Comparison of ENCODE assay signal across 8 cellular contexts in the genomic region with DNA sequence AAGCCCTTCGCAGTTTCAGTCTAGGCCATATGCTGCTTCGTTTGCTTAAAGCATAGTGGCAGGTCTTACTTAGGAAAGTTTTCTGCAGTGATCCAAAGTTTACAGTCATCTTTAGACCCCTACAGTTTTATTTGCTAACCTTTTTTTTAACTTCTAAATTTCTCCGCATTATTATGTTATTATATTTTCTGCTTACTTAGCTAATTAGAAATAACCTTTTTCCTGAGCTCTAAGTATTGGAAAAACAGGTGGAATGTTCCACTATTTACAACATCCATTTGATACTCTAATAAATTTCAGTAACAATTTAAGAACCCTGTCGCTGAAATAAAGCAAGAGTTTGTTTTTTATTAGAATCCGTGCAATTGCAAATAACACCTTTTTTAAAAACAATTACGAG. TPM values are rescaled to one million over a fixed set of nuclear protein-coding genes. Genes with fewer than 3 reads are reported as not detected.
"Had no signal": no experiment of that assay in that cellular context is flagged by ENCODE, and none has a peak within 500 bp of the region (broad histone marks: within the 10 kb centered on the region; RNA-seq: fewer than 3 reads in every experiment).

No MANE protein-coding gene starts in this region.

- H3K4me1 ChIP-seq: HAP-1 had no signal

- DNase-seq: GM23248, GOT3, H7, KBM-7 had no signal

- H3K9ac ChIP-seq: GM23248, KMS-11 had no signal

- H3K27ac ChIP-seq: GM23248, KMS-11 had no signal

- H3K36me3 ChIP-seq: HAP-1 had no signal

- H3K9me3 ChIP-seq: HAP-1 had no signal

- H3K4me3 ChIP-seq: GM23248, HAP-1 had no signal

- H3K4me2 ChIP-seq: KMS-11 had no signal

- H2AFZ ChIP-seq: GM23248 had no signal

- FAIRE-seq: HTR-8/SVneo had no signal

RNA-seq across cellular contexts. Expression of a gene that starts 4.1 kb away (rescaled TPM):
- total RNA-seq: GM23248, HT-29 had no signal
- polyA plus RNA-seq: GM23248 had no signal

RNA-seq across cellular contexts. Expression of a gene that starts 18.2 kb away (rescaled TPM):
- total RNA-seq: HT-29 had no signal
